23 cellular contexts compared by ENCODE assay signal in the genomic region with DNA sequence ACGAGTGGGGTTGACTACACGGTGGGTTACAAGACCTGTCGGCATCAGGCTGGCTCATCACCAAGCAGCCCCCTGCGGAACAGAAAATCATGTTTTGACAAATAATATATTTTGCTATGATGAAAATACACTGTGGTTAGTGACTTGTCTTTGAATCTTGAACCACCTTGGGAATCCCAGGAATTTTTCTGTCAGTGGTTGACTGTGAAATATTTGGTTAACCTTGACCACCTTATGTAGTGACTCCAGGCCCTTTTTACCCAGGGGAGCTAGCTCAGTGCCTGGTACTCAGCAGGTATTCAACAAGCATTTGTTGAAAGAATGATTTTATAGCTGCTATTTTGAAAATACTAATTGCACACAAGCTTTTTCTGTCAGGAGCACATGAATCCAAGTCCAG.
A peak's percentile ranks its signal among the peaks of the same experiment; 100 is the strongest.
DNase-seq lines count a peak whose midpoint lies in the region; ATAC-seq, FAIRE-seq and TF ChIP-seq lines count a peak whose summit lies in the region.
"Had no signal": no experiment of that assay in that cellular context is flagged by ENCODE, and none has a peak within 500 bp of the region (broad histone marks: within the 10 kb centered on the region; RNA-seq: fewer than 3 reads in every experiment).

No MANE protein-coding gene starts in this region.

- FAIRE-seq in RCC 7860 (lab: Jason Lieb, UNC) = peak; percentile 14
- FAIRE-seq: A204.1, GM12878, GM19239, K562 had no signal

- H3K9ac ChIP-seq in mesendoderm (ENCODE audit: low read length) = no peak overlapping the region
- H3K9ac ChIP-seq: BLaER1 had no signal

- no peak overlapping the region for H3K23ac ChIP-seq in mesendoderm (ENCODE audit: low read length)

- H3K27ac Mint-ChIP-seq in natural killer cell = no peak overlapping the region
- H3K27ac Mint-ChIP-seq: CD4-positive, CD25-positive, alpha-beta regulatory T cell; GM23338 had no signal

- no peak overlapping the region for H3K4me3 Mint-ChIP-seq in natural killer cell
- H3K4me3 Mint-ChIP-seq: CD4-positive, CD25-positive, alpha-beta regulatory T cell; CD8-positive, alpha-beta memory T cell; GM23338 had no signal

- DNase-seq in RCC 7860 (ENCODE audit: low spot score) (peak; percentile 29), choroid plexus epithelial cell (ENCODE audit: low read depth) (peak; percentile 16), mesendoderm (peak; percentile 8), HK-2 (ENCODE audit: unreplicated experiment) (no peak), natural killer cell (no peak), KG1 (lab: John Stamatoyannopoulos, UW) (no peak)
- DNase-seq in stimulated activated naive CD4-positive, alpha-beta T cell (lab: John Stamatoyannopoulos, UW) = no peak
- DNase-seq: CD4-positive, CD25-positive, alpha-beta regulatory T cell; CD8-positive, alpha-beta memory T cell; COR-L47; DMS 273 treated with DMSO at 0.1 percent for 48 hours; DMS53; DND-41; EL; HCEC 1CT; IMR-90 had no signal

- no peaks in the 10 kb centered on the region for H3K4me1 Mint-ChIP-seq in natural killer cell
- H3K4me1 Mint-ChIP-seq: CD4-positive, CD25-positive, alpha-beta regulatory T cell; CD8-positive, alpha-beta memory T cell had no signal

- no peak overlapping the region for H4K5ac ChIP-seq in mesendoderm (ENCODE audit: low read length)

- no peak overlapping the region for H2BK5ac ChIP-seq in mesendoderm (ENCODE audit: low read length)

- intact Hi-C loops in natural killer cell (cut with micrococcal nuclease) = no loop called here

- ATAC-seq in natural killer cell = no peak
- ATAC-seq: GM12878, GM23338, K562 had no signal

- H3K9me3 Mint-ChIP-seq in natural killer cell = no peaks in the 10 kb centered on the region
- H3K9me3 Mint-ChIP-seq: CD8-positive, alpha-beta memory T cell; GM23338 had no signal

- H2AK5ac ChIP-seq in mesendoderm (ENCODE audit: low read length) = no peak overlapping the region

- no peak overlapping the region for H3K4ac ChIP-seq in mesendoderm (ENCODE audit: low read depth, low read length)

- no peak overlapping the region for H3K4me2 ChIP-seq in mesendoderm (ENCODE audit: low read length)
- H3K4me2 ChIP-seq: BLaER1, GM23338 had no signal

- H3K79me1 ChIP-seq in mesendoderm (ENCODE audit: low read length) = no peaks in the 10 kb centered on the region

- H3K36me3 Mint-ChIP-seq in natural killer cell = no peaks in the 10 kb centered on the region
- H3K36me3 Mint-ChIP-seq: CD4-positive, CD25-positive, alpha-beta regulatory T cell; CD8-positive, alpha-beta memory T cell had no signal

- H4K8ac ChIP-seq in mesendoderm (ENCODE audit: low read depth, low read length) = no peak overlapping the region

- no peak overlapping the region for H3K56ac ChIP-seq in mesendoderm (ENCODE audit: low read length)

- H3K27me3 Mint-ChIP-seq in natural killer cell (ENCODE audit: low read depth in 2 of 2) = no peaks in the 10 kb centered on the region
- H3K27me3 Mint-ChIP-seq: CD4-positive, CD25-positive, alpha-beta regulatory T cell had no signal

- H3K27me3 ChIP-seq in mesendoderm (ENCODE audit: insufficient read depth, low read length, poor library complexity) = no peaks in the 10 kb centered on the region
- H3K27me3 ChIP-seq: BLaER1 had no signal

- H3K27ac ChIP-seq in mesendoderm (ENCODE audit: low read depth, low read length) = no peak overlapping the region
- H3K27ac ChIP-seq: BLaER1, HL-60 had no signal

- no peak for TF ChIP-seq CTCF in choroid plexus epithelial cell (conservative IDR thresholded peaks at IDR 0.05; ENCODE audit: low read depth, low read length)
- TF ChIP-seq CTCF in natural killer cell (IDR thresholded peaks at IDR 0.05) = no peak

- no CpG with 5 or more reads among the region's 4 CpGs for WGBS in mesendoderm (ENCODE audit: extremely low coverage, insufficient coverage, low lambda C conversion rate)

- no peak overlapping the region for H3K18ac ChIP-seq in mesendoderm (ENCODE audit: low read length)

- no peak overlapping the region for H2BK15ac ChIP-seq in mesendoderm (replicated peaks; ENCODE audit: low read depth)

- no peaks in the 10 kb centered on the region for H3K36me3 ChIP-seq in mesendoderm (ENCODE audit: control insufficient read depth, insufficient read depth, low read length)
- H3K36me3 ChIP-seq: BLaER1 had no signal

- no peaks in the 10 kb centered on the region for H3K4me1 ChIP-seq in mesendoderm (ENCODE audit: control insufficient read depth, low read depth, low read length)
- H3K4me1 ChIP-seq: BLaER1 had no signal

- H3K4me3 ChIP-seq in choroid plexus epithelial cell (ENCODE audit: low read depth, low read length) (no peak overlapping the region), mesendoderm (ENCODE audit: low read length) (no peak overlapping the region)
- H3K4me3 ChIP-seq: BLaER1, GM12878, GM23338, K562 had no signal

- no peak overlapping the region for H2BK120ac ChIP-seq in mesendoderm (ENCODE audit: low read depth, low read length)

- no peaks in the 10 kb centered on the region for H3K79me2 ChIP-seq in mesendoderm (ENCODE audit: control insufficient read depth, insufficient read depth, low read length)

Comparison
In these comparisons a context has a peak if more than half of its experiments do, and no peak if none do; other contexts are left out.
1. DNase-seq: peak in RCC 7860 (single experiment), choroid plexus epithelial cell (single experiment) and mesendoderm (single experiment); none in stimulated activated naive CD4-positive, alpha-beta T cell (0 of 6), HK-2 (single experiment), natural killer cell (single experiment) and KG1 (single experiment).